ENCODE assay signal across 10 cellular contexts in genomic region chr15:81303241-81304225, GRCh38. TPM values are rescaled to one million over a fixed set of nuclear protein-coding genes. Genes with fewer than 3 reads are reported as not detected.
A peak's percentile ranks its signal among the peaks of the same experiment; 100 is the strongest.
DNase-seq lines count a peak whose midpoint lies in the region; ATAC-seq and TF ChIP-seq lines count a peak whose summit lies in the region.
"Had no signal": no experiment of that assay in that cellular context is flagged by ENCODE, and none has a peak within 500 bp of the region (broad histone marks: within the 10 kb centered on the region; RNA-seq: fewer than 3 reads in every experiment).

No MANE protein-coding gene starts in this region.

- no peaks in the 10 kb centered on the region for H3K9me3 Mint-ChIP-seq in activated naive CD8-positive, alpha-beta T cell treated with anti-CD3 and anti-CD28 coated beads, Interleukin-2, amount 10 ng/mL, durations not matched to agents 7 days and 5 days

- POLR2A ChIA-PET in activated naive CD8-positive, alpha-beta T cell treated with anti-CD3 and anti-CD28 coated beads, Interleukin-2, amount 10 ng/mL, durations not matched to agents 7 days and 5 days (lab: Charles Lee), result interaction anchor here (0.8 to 8.3 kb wide), 9 partner anchors 11 to 28 kb away, joined by 3 to 88 read pairs (median 7); partner anchors contain the start of gene STARD5

- peak overlapping the region; percentile 100 for H3K4me3 Mint-ChIP-seq in activated naive CD8-positive, alpha-beta T cell treated with anti-CD3 and anti-CD28 coated beads, Interleukin-2, amount 10 ng/mL, durations not matched to agents 7 days and 5 days

- TF ChIP-seq POLR2A in upper lobe of left lung (IDR thresholded peaks at IDR 0.05), result no peak

- TF ChIP-seq CTCF in heart right ventricle (IDR thresholded peaks at IDR 0.05), result no peak
- no peak for TF ChIP-seq CTCF in upper lobe of left lung (IDR thresholded peaks at IDR 0.05)

- H3K4me1 Mint-ChIP-seq in activated naive CD8-positive, alpha-beta T cell treated with anti-CD3 and anti-CD28 coated beads, Interleukin-2, amount 10 ng/mL, durations not matched to agents 7 days and 5 days, result peaks cover 63% of the 10 kb centered on the region

- DNase-seq in heart right ventricle, result no peak
- no peak for DNase-seq in Right ventricle myocardium inferior (ENCODE audit: missing footprints)
- DNase-seq in activated naive CD8-positive, alpha-beta T cell treated with anti-CD3 and anti-CD28 coated beads, Interleukin-2, amount 10 ng/mL, durations not matched to agents 7 days and 5 days, result no peak
- no peak for DNase-seq in upper lobe of left lung
- DNase-seq in stimulated activated CD4-positive, alpha-beta T cell treated with anti-CD3 and anti-CD28 coated beads, Interleukin-15, amount 100 ng/mL, for 24 hours, result no peak
- no peak for DNase-seq in hypothalamus (lab: John Stamatoyannopoulos, UW)
- DNase-seq: DMS 273 treated with DMSO at 0.1 percent for 48 hours had no signal

- no peak for TF ChIP-seq EP300 in upper lobe of left lung (IDR thresholded peaks at IDR 0.05)

- H3K36me3 ChIP-seq in heart right ventricle (peaks cover 0 to 93% (median 0%) of the 10 kb centered on the region in 9 donors), upper lobe of left lung (peaks cover 18 to 93% (median 46%) of the 10 kb centered on the region in 4 donors)
- H3K36me3 ChIP-seq: SJSA1 had no signal

- H3K27me3 Mint-ChIP-seq in activated naive CD8-positive, alpha-beta T cell treated with anti-CD3 and anti-CD28 coated beads, Interleukin-2, amount 10 ng/mL, durations not matched to agents 7 days and 5 days, result no peaks in the 10 kb centered on the region

- peak overlapping the region in 8 of 10 donors; percentile 33 to 92 (median 48) for H3K27ac ChIP-seq in heart right ventricle
- H3K27ac ChIP-seq in layer of hippocampus (ENCODE audit: low read depth, low read length), result peak overlapping the region; percentile 66
- peak overlapping the region; percentile 58 to 74 (median 70) for H3K27ac ChIP-seq in upper lobe of left lung
- H3K27ac ChIP-seq: SJSA1 had no signal

- H3K27me3 ChIP-seq in heart right ventricle, result peaks cover 0 to 3% (median 0%) of the 10 kb centered on the region in 7 donors
- H3K27me3 ChIP-seq in layer of hippocampus (ENCODE audit: control insufficient read depth, insufficient read depth, low read length), result no peaks in the 10 kb centered on the region
- no peaks in the 10 kb centered on the region for H3K27me3 ChIP-seq in upper lobe of left lung
- H3K27me3 ChIP-seq: SJSA1 had no signal

- H3K4me3 ChIP-seq in heart right ventricle, result no peak overlapping the region
- H3K4me3 ChIP-seq in upper lobe of left lung, result no peak overlapping the region
- H3K4me3 ChIP-seq: SJSA1 had no signal

- H3K9me3 ChIP-seq in heart right ventricle (no peaks in the 10 kb centered on the region), upper lobe of left lung (no peaks in the 10 kb centered on the region)
- H3K9me3 ChIP-seq: SJSA1 had no signal

- H3K4me1 ChIP-seq in heart right ventricle (peaks cover 0 to 67% (median 9%) of the 10 kb centered on the region in 9 donors), upper lobe of left lung (peaks cover 25 to 39% (median 37%) of the 10 kb centered on the region in 4 donors)

- no peak for ATAC-seq in heart right ventricle
- no peak for ATAC-seq in Right ventricle myocardium inferior
- peak; percentile 4 for ATAC-seq in activated naive CD8-positive, alpha-beta T cell treated with anti-CD3 and anti-CD28 coated beads, Interleukin-2, amount 10 ng/mL, durations not matched to agents 7 days and 5 days (ENCODE audit: low read depth)
- no peak for ATAC-seq in upper lobe of left lung (ENCODE audit: low FRiP score in 2 of 2)
- ATAC-seq in HG02610 (IDR thresholded peaks at IDR 0.05; ENCODE audit: unreplicated experiment), result no peak

- intact Hi-C loops in heart right ventricle (cut with DNase I), result no loop called here
- intact Hi-C loops in Right ventricle myocardium inferior (cut with DNase I), result no loop called here

- peaks cover 86% of the 10 kb centered on the region for H3K36me3 Mint-ChIP-seq in activated naive CD8-positive, alpha-beta T cell treated with anti-CD3 and anti-CD28 coated beads, Interleukin-2, amount 10 ng/mL, durations not matched to agents 7 days and 5 days

- WGBS in heart right ventricle, 2 donors, result 75 to 76% methylated on average over 9 of the region's 9 CpGs
- 70 to 72% methylated on average over 8 to 9 of the region's 9 CpGs for WGBS in upper lobe of left lung, 2 donors

- H3K27ac Mint-ChIP-seq in activated naive CD8-positive, alpha-beta T cell treated with anti-CD3 and anti-CD28 coated beads, Interleukin-2, amount 10 ng/mL, durations not matched to agents 7 days and 5 days, result peak overlapping the region; percentile 98

RNA-seq across cellular contexts. Expression of gene STARD5, which starts 20.4 kb away (rescaled TPM):
- total RNA-seq in heart right ventricle, result 1 to 10 TPM in 6 of 10 donors, under 1 TPM in 4; 0.70 to 3.5 (median 1.2) TPM
- polyA plus RNA-seq in heart right ventricle, result 1 to 10 TPM; 2.5 to 4.7 TPM
- total RNA-seq in Right ventricle myocardium inferior, result 2.2 TPM
- 1 to 10 TPM; 5.4 to 7.2 TPM for total RNA-seq in activated naive CD8-positive, alpha-beta T cell treated with anti-CD3 and anti-CD28 coated beads, Interleukin-2, amount 10 ng/mL, durations not matched to agents 7 days and 5 days
- 1 to 10 TPM; 3.0 to 8.3 (median 5.6) TPM for total RNA-seq in upper lobe of left lung
